ENCODE assay signal across 1 cellular context in genomic region chr5:95712347-95712958, GRCh38.
TF ChIP-seq lines count a peak whose summit lies in the region.

No MANE protein-coding gene starts in this region.

TF ChIP-seq in SK-N-SH, 30 proteins besides CTCF, POLR2A, EP300 and RAD21 (continued from another document):
- TF ChIP-seq FOXJ3 (CRISPR knock-in tag; IDR thresholded peaks at IDR 0.05): no peak
- peak; percentile 65 for TF ChIP-seq NFIC (IDR thresholded peaks at IDR 0.05; ENCODE audit: borderline replicate concordance)
- TF ChIP-seq, protein P1, sequence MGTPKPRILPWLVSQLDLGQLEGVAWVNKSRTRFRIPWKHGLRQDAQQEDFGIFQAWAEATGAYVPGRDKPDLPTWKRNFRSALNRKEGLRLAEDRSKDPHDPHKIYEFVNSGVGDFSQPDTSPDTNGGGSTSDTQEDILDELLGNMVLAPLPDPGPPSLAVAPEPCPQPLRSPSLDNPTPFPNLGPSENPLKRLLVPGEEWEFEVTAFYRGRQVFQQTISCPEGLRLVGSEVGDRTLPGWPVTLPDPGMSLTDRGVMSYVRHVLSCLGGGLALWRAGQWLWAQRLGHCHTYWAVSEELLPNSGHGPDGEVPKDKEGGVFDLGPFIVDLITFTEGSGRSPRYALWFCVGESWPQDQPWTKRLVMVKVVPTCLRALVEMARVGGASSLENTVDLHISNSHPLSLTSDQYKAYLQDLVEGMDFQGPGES (IDR thresholded peaks at IDR 0.05; ENCODE audit: low read depth, low read length): no peak
- TF ChIP-seq TAF1 (IDR thresholded peaks at IDR 0.05; ENCODE audit: borderline replicate concordance, low read depth, low read length): no peak
- TF ChIP-seq FOXM1 (IDR thresholded peaks at IDR 0.05; ENCODE audit: low read depth): peak; percentile 47; the same call in 1 of the 2 replicates
- TF ChIP-seq ELF1 (IDR thresholded peaks at IDR 0.05): no peak
- no peak for TF ChIP-seq RFX5 (IDR thresholded peaks at IDR 0.05; ENCODE audit: low read length)
- peak; percentile 90 for TF ChIP-seq SIN3A (IDR thresholded peaks at IDR 0.05; ENCODE audit: borderline replicate concordance, low read depth, low read length)
- 0 out of 2 replicates have a peak, but pooled peaks have one; percentile 37 for TF ChIP-seq YY1 (IDR thresholded peaks at IDR 0.05; ENCODE audit: low read depth)
- TF ChIP-seq MEF2A (IDR thresholded peaks at IDR 0.05; ENCODE audit: borderline replicate concordance, low read depth): no peak; the same call in 1 of the 2 replicates
- peak; percentile 98 for TF ChIP-seq FOSL2 (IDR thresholded peaks at IDR 0.05; ENCODE audit: borderline replicate concordance, low read depth)
- TF ChIP-seq NRF1 (IDR thresholded peaks at IDR 0.05; ENCODE audit: low read depth, low read length): no peak
